23 cellular contexts compared by ENCODE assay signal in the genomic region with DNA sequence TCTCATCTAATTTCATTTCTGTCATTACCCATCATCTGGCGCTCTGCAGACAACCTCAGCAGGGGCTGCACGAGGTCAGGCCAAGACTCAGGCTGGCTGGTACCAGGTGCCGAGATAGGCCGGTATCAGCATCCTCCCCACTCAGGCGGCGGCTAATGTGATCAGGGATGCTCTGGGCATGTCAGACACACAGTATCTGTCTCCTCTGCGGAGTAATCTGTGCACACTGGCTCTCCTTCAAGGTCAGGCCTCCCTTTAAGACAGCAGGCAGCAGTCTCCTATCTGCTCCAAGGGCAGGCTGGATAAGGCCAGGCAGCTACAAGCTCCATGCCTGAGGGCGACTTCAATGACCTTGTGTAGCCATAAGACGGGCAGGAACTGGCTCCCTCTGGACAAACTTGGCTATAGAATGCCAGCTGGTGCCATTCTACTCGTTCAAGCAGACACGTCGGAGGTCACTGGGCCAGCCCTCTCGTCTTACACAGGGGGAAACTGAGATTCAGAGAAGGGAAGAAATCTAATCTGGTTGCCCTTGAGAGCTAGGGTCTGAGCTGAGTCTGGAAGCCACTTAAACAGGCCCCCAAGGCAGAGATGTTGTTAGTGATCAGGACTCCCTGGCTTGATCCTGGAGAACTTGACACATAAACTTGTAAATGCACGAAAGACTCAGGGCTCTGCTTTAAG. TPM values are rescaled to one million over a fixed set of nuclear protein-coding genes. Genes with fewer than 3 reads are reported as not detected.
"Had no signal": no experiment of that assay in that cellular context is flagged by ENCODE, and none has a peak within 500 bp of the region (broad histone marks: within the 10 kb centered on the region; RNA-seq: fewer than 3 reads in every experiment).

No MANE protein-coding gene starts in this region.

- H3K9ac ChIP-seq: neural progenitor cell had no signal

- H3K4me3 ChIP-seq: adrenal gland, left ventricle myocardium inferior, neural progenitor cell, ovary, psoas muscle, right lobe of liver, smooth muscle cell, thoracic aorta, upper lobe of right lung had no signal

- H3K27ac Mint-ChIP-seq: activated T-cell treated with anti-CD3 and anti-CD28 coated beads, Interleukin-2, amount 50 U/mL, for 72 hours; neural progenitor cell had no signal

- H3K9me3 Mint-ChIP-seq: activated T-cell treated with anti-CD3 and anti-CD28 coated beads, Interleukin-2, amount 50 U/mL, for 72 hours; neural progenitor cell had no signal

- H3K27me3 ChIP-seq: adrenal gland, neural progenitor cell, ovary, right lobe of liver, upper lobe of right lung had no signal

- H3K27ac ChIP-seq: adrenal gland, epithelial cell of prostate, left ventricle myocardium inferior, neural progenitor cell, psoas muscle, right lobe of liver, thoracic aorta, upper lobe of right lung, VCaP had no signal

- H2AFZ ChIP-seq: neural progenitor cell had no signal

- H3K36me3 Mint-ChIP-seq: neural progenitor cell had no signal

- H3K36me3 ChIP-seq: adrenal gland, left ventricle myocardium inferior, neural progenitor cell, ovary, right lobe of liver, thoracic aorta, upper lobe of right lung had no signal

- ATAC-seq: activated T-cell treated with anti-CD3 and anti-CD28 coated beads, Interleukin-2, amount 50 U/mL, for 72 hours; psoas muscle; right lobe of liver; upper lobe of right lung had no signal

- DNase-seq: activated CD4-positive, alpha-beta T cell treated with anti-CD3 and anti-CD28 coated beads, Interleukin-2, amount 50 U/mL, for 4 hours; activated CD4-positive, CD25-positive, alpha-beta regulatory T cell treated with anti-CD3 and anti-CD28 coated beads, Interleukin-2, amount 50 U/mL, for 72 hours; activated effector memory CD4-positive, alpha-beta T cell treated with anti-CD3 and anti-CD28 coated beads, Interleukin-2, amount 50 U/mL, for 16 hours; activated naive CD4-positive, alpha-beta T cell treated with anti-CD3 and anti-CD28 coated beads, Interleukin-2, amount 50 U/mL, for 16 hours; activated T-cell treated with anti-CD3 and anti-CD28 coated beads, Interleukin-2, amount 50 U/mL, for 72 hours; foreskin fibroblast; hypothalamus; left ventricle myocardium inferior; mammary epithelial cell; midbrain; psoas muscle; right lobe of liver; stimulated activated CD4-positive, alpha-beta T cell treated with anti-CD3 and anti-CD28 coated beads, Interleukin-4, amount 100 ng/mL, for 1 hour; upper lobe of right lung had no signal

- H3K9me3 ChIP-seq: adrenal gland, left ventricle myocardium inferior, ovary, psoas muscle, right lobe of liver, thoracic aorta, upper lobe of right lung had no signal

- H3K4me2 ChIP-seq: neural progenitor cell, smooth muscle cell had no signal

- H3K4me1 ChIP-seq: adrenal gland, left ventricle myocardium inferior, psoas muscle, right lobe of liver, upper lobe of right lung had no signal

- H3K4me3 Mint-ChIP-seq: activated T-cell treated with anti-CD3 and anti-CD28 coated beads, Interleukin-2, amount 50 U/mL, for 72 hours; neural progenitor cell had no signal

RNA-seq across cellular contexts. Expression of a gene that starts 59.3 kb away (rescaled TPM):
- total RNA-seq: activated CD8-positive, alpha-beta memory T cell treated with anti-CD3 and anti-CD28 coated beads for 36 hours; activated T-cell treated with anti-CD3 and anti-CD28 coated beads, Interleukin-2, amount 50 U/mL, for 72 hours; T-helper 1 cell treated with Interleukin-12 subunit alpha and Interleukin-12 subunit beta and Interleukin-4 antibody, amounts not matched to agents 30 ng/mL and 1 ng/mL, for 36 hours had no signal
